In the genomic region with DNA sequence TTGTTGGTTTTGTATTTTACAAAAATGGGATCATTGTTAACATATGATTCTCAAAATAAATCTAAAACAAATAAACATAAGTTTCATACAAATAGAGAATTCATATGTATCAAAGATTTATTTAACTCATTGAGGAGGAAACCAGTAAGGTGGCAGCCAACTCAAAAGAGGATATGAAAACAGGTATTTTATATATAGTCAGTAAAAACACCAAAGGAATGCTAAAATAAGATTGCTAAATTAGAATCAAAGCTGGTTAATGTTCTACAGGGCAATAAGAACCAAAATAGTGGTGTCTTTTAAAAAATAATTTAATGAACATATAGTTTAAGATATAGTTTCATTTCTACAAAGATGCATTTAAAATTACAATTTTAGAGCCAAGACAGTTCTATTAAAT, we compare ENCODE assay signal across 1 cellular context.
TF ChIP-seq lines count a peak whose summit lies in the region.

No MANE protein-coding gene starts in this region.

TF ChIP-seq in HepG2, 621 proteins besides CTCF, POLR2A, EP300 and RAD21:
- no peak for TF ChIP-seq SMYD3 (CRISPR knock-in tag; IDR thresholded peaks at IDR 0.05)
- no peak for TF ChIP-seq ZNF547 (CRISPR knock-in tag; IDR thresholded peaks at IDR 0.05)
- no peak for TF ChIP-seq ZNF432 (CRISPR knock-in tag; IDR thresholded peaks at IDR 0.05; ENCODE audit: borderline replicate concordance)
- no peak for TF ChIP-seq ZNF773 (CRISPR knock-in tag; IDR thresholded peaks at IDR 0.05; ENCODE audit: borderline replicate concordance)
- TF ChIP-seq, protein P1, sequence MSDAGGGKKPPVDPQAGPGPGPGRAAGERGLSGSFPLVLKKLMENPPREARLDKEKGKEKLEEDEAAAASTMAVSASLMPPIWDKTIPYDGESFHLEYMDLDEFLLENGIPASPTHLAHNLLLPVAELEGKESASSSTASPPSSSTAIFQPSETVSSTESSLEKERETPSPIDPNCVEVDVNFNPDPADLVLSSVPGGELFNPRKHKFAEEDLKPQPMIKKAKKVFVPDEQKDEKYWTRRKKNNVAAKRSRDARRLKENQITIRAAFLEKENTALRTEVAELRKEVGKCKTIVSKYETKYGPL (CRISPR knock-in tag; IDR thresholded peaks at IDR 0.05) = no peak
- no peak for TF ChIP-seq MAFF (IDR thresholded peaks at IDR 0.05; ENCODE audit: low read depth, low read length)
- TF ChIP-seq ZNF337 (CRISPR knock-in tag; IDR thresholded peaks at IDR 0.05; ENCODE audit: borderline replicate concordance, low read depth) = no peak
- no peak for TF ChIP-seq HOXD1 (CRISPR knock-in tag; IDR thresholded peaks at IDR 0.05)
- TF ChIP-seq ZNF850 (CRISPR knock-in tag; conservative IDR thresholded peaks at IDR 0.05) = no peak
- no peak for TF ChIP-seq TEAD2 (CRISPR knock-in tag; IDR thresholded peaks at IDR 0.05)
- no peak for TF ChIP-seq ZNF564 (CRISPR knock-in tag; IDR thresholded peaks at IDR 0.05)
- TF ChIP-seq ZNF557 (CRISPR knock-in tag; IDR thresholded peaks at IDR 0.05) = no peak
- TF ChIP-seq, protein P2, sequence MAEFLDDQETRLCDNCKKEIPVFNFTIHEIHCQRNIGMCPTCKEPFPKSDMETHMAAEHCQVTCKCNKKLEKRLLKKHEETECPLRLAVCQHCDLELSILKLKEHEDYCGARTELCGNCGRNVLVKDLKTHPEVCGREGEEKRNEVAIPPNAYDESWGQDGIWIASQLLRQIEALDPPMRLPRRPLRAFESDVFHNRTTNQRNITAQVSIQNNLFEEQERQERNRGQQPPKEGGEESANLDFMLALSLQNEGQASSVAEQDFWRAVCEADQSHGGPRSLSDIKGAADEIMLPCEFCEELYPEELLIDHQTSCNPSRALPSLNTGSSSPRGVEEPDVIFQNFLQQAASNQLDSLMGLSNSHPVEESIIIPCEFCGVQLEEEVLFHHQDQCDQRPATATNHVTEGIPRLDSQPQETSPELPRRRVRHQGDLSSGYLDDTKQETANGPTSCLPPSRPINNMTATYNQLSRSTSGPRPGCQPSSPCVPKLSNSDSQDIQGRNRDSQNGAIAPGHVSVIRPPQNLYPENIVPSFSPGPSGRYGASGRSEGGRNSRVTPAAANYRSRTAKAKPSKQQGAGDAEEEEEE (CRISPR knock-in tag; IDR thresholded peaks at IDR 0.05; ENCODE audit: borderline replicate concordance) = no peak
- no peak for TF ChIP-seq ZNF747 (CRISPR knock-in tag; IDR thresholded peaks at IDR 0.05; ENCODE audit: borderline replicate concordance)
